In the genomic region with DNA sequence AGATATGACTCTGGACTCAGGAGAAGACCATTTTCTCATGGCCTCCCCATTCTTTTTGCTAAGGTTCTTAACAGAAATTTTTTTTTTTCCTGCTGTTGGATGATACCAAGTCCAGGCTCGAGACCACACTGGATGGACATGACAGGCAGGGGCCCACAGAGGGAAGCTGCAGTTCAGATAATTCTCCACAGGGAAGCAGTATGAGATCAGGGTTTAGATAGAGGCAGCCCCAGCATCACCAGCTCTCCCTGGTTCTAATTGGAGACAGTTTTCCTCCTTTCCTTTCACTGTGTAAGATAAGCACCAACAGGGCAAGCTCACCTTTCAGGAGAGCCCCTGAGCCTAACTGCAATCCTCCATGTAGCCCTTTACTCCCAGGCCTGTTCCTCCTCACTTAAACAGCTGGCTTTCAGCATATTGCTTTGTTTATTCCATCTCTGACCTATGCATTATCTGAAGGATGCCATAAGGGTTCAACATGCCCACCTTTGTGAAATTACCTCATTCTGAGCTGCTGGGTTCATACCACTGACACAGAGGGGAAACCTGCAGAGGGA, we compare ENCODE assay signal across 9 cellular contexts.
DNase-seq lines count a peak whose midpoint lies in the region; ATAC-seq and TF ChIP-seq lines count a peak whose summit lies in the region.
"Had no signal": no experiment of that assay in that cellular context is flagged by ENCODE, and none has a peak within 500 bp of the region (broad histone marks: within the 10 kb centered on the region; RNA-seq: fewer than 3 reads in every experiment).

No MANE protein-coding gene starts in this region.

- H3K27ac ChIP-seq in gastroesophageal sphincter: no peak overlapping the region
- H3K27ac ChIP-seq: SK-N-MC had no signal

- H3K36me3 Mint-ChIP-seq in activated T-helper 1 cell treated with anti-CD3 and anti-CD28 coated beads, Interleukin-12 subunit alpha, Interleukin-12 subunit beta, Interleukin-2, Interleukin-4 antibody, amounts not matched to agents 30 ng/mL and 10 ng/mL and 1 ng/mL, durations not matched to agents 14 hours and 24 hours and 36 hours (ENCODE audit: low read depth): peaks cover 8% of the 10 kb centered on the region

- peaks cover 49% of the 10 kb centered on the region for H3K27me3 ChIP-seq in gastroesophageal sphincter

- in situ Hi-C loops in SK-MEL-5 (cut with HindIII; ENCODE audit: low pct_unique_long_range_greater_than_20kb, low sequenced_read_pairs): no loop called here

- H3K9me3 Mint-ChIP-seq in activated T-helper 1 cell treated with anti-CD3 and anti-CD28 coated beads, Interleukin-12 subunit alpha, Interleukin-12 subunit beta, Interleukin-2, Interleukin-4 antibody, amounts not matched to agents 30 ng/mL and 10 ng/mL and 1 ng/mL, durations not matched to agents 14 hours and 24 hours and 36 hours: no peaks in the 10 kb centered on the region

- TF ChIP-seq POLR2A in gastroesophageal sphincter (IDR thresholded peaks at IDR 0.05): no peak

- no peak overlapping the region for H3K27ac Mint-ChIP-seq in activated T-helper 1 cell treated with anti-CD3 and anti-CD28 coated beads, Interleukin-12 subunit alpha, Interleukin-12 subunit beta, Interleukin-2, Interleukin-4 antibody, amounts not matched to agents 30 ng/mL and 10 ng/mL and 1 ng/mL, durations not matched to agents 14 hours and 24 hours and 36 hours

- no peaks in the 10 kb centered on the region for H3K36me3 ChIP-seq in gastroesophageal sphincter

- 13% methylated on average over 1 of the region's 1 CpG; no CpG with 5 or more reads in 1 of the 2 donors for WGBS in gastroesophageal sphincter (ENCODE audit: low coverage in 1 of 2), 2 donors

- no peaks in the 10 kb centered on the region for H3K9me3 ChIP-seq in gastroesophageal sphincter

- TF ChIP-seq CTCF in gastroesophageal sphincter (IDR thresholded peaks at IDR 0.05): peak in 2 of 4 experiments; percentile 24 to 40

- no peaks in the 10 kb centered on the region for H3K4me1 ChIP-seq in gastroesophageal sphincter

- intact Hi-C loops in activated T-helper 1 cell treated with anti-CD3 and anti-CD28 coated beads, Interleukin-12 subunit alpha, Interleukin-12 subunit beta, Interleukin-2, Interleukin-4 antibody, amounts not matched to agents 30 ng/mL and 10 ng/mL and 1 ng/mL, durations not matched to agents 14 hours and 24 hours and 36 hours (cut with micrococcal nuclease): no loop called here

- TF ChIP-seq EP300 in gastroesophageal sphincter (IDR thresholded peaks at IDR 0.05): no peak

- no peak overlapping the region for H3K4me3 Mint-ChIP-seq in activated T-helper 1 cell treated with anti-CD3 and anti-CD28 coated beads, Interleukin-12 subunit alpha, Interleukin-12 subunit beta, Interleukin-2, Interleukin-4 antibody, amounts not matched to agents 30 ng/mL and 10 ng/mL and 1 ng/mL, durations not matched to agents 14 hours and 24 hours and 36 hours

- no peak for ATAC-seq in gastroesophageal sphincter

- no peaks in the 10 kb centered on the region for H3K4me1 Mint-ChIP-seq in activated T-helper 1 cell treated with anti-CD3 and anti-CD28 coated beads, Interleukin-12 subunit alpha, Interleukin-12 subunit beta, Interleukin-2, Interleukin-4 antibody, amounts not matched to agents 30 ng/mL and 10 ng/mL and 1 ng/mL, durations not matched to agents 14 hours and 24 hours and 36 hours (ENCODE audit: low read depth)

- no peaks in the 10 kb centered on the region for H3K27me3 Mint-ChIP-seq in activated T-helper 1 cell treated with anti-CD3 and anti-CD28 coated beads, Interleukin-12 subunit alpha, Interleukin-12 subunit beta, Interleukin-2, Interleukin-4 antibody, amounts not matched to agents 30 ng/mL and 10 ng/mL and 1 ng/mL, durations not matched to agents 14 hours and 24 hours and 36 hours (ENCODE audit: insufficient read depth)

- no peak overlapping the region for H3K4me3 ChIP-seq in gastroesophageal sphincter
- H3K4me3 ChIP-seq: SK-N-MC had no signal

- DNase-seq in DMS53 treated with DMSO at 0.1 percent for 48 hours (lab: John Stamatoyannopoulos, UW; ENCODE audit: unreplicated experiment): peak; percentile 92
- peak; percentile 64 for DNase-seq in LHCN-M2 (ENCODE audit: low read depth)
- DNase-seq in SK-MEL-5 (ENCODE audit: low read depth, low spot score): peak; percentile 82
- peak; percentile 65 for DNase-seq in glomerular visceral epithelial cell (ENCODE audit: extremely low spot score)
- no peak for DNase-seq in germinal center (ENCODE audit: low spot score)
- DNase-seq in activated T-helper 1 cell treated with anti-CD3 and anti-CD28 coated beads, Interleukin-12 subunit alpha, Interleukin-12 subunit beta, Interleukin-2, Interleukin-4 antibody, amounts not matched to agents 30 ng/mL and 10 ng/mL and 1 ng/mL, durations not matched to agents 14 hours and 24 hours and 36 hours (ENCODE audit: low spot score): no peak
- DNase-seq in hepatic stellate cell (ENCODE audit: low spot score): no peak

Comparison
In these comparisons a context has a peak if more than half of its experiments do, and no peak if none do; other contexts are left out.
1. DNase-seq: peak in DMS53 treated with DMSO at 0.1 percent for 48 hours (single experiment), LHCN-M2 (single experiment), SK-MEL-5 (single experiment) and glomerular visceral epithelial cell (single experiment); none in germinal center (single experiment), activated T-helper 1 cell treated with anti-CD3 and anti-CD28 coated beads, Interleukin-12 subunit alpha, Interleukin-12 subunit beta, Interleukin-2, Interleukin-4 antibody, amounts not matched to agents 30 ng/mL and 10 ng/mL and 1 ng/mL, durations not matched to agents 14 hours and 24 hours and 36 hours (single experiment) and hepatic stellate cell (single experiment).